ENCODE assay signal across 20 cellular contexts in genomic region chr18:22999212-22999611, GRCh38.
DNase-seq lines count a peak whose midpoint lies in the region; ATAC-seq, FAIRE-seq and TF ChIP-seq lines count a peak whose summit lies in the region.
"Had no signal": no experiment of that assay in that cellular context is flagged by ENCODE, and none has a peak within 500 bp of the region (broad histone marks: within the 10 kb centered on the region; RNA-seq: fewer than 3 reads in every experiment).

No MANE protein-coding gene starts in this region.

- no peak overlapping the region for H3K9ac ChIP-seq in astrocyte (ENCODE audit: low read length)
- H3K9ac ChIP-seq: BLaER1 had no signal

- H3K36me3 Mint-ChIP-seq in HFFc6 (ENCODE audit: low read depth) (no peaks in the 10 kb centered on the region), astrocyte (ENCODE audit: low read depth, unreplicated experiment) (no peaks in the 10 kb centered on the region), progenitor cell of endocrine pancreas (ENCODE audit: insufficient read depth) (peaks cover 32% of the 10 kb centered on the region)

- H3K9me3 Mint-ChIP-seq in HFFc6: no peaks in the 10 kb centered on the region
- no peaks in the 10 kb centered on the region for H3K9me3 Mint-ChIP-seq in astrocyte (ENCODE audit: unreplicated experiment)
- H3K9me3 Mint-ChIP-seq in progenitor cell of endocrine pancreas (ENCODE audit: low read depth): no peaks in the 10 kb centered on the region
- H3K9me3 Mint-ChIP-seq: activated naive CD8-positive, alpha-beta T cell treated with anti-CD3 and anti-CD28 coated beads, Interleukin-2, amount 50 U/mL, for 24 hours; natural killer cell treated with Interleukin-12 subunit alpha and Interleukin-12 subunit beta and Interleukin-15 and Interleukin-18, amount 100 ng/mL, for 72 hours had no signal

- no peaks in the 10 kb centered on the region for H3K4me1 ChIP-seq in astrocyte (ENCODE audit: insufficient read depth, low read length)
- no peaks in the 10 kb centered on the region for H3K4me1 ChIP-seq in hepatocyte (ENCODE audit: insufficient read depth)
- H3K4me1 ChIP-seq: BLaER1, foreskin keratinocyte, lower lobe of right lung, psoas muscle, suprapubic skin had no signal

- intact Hi-C loops in sciatic nerve (cut with DNase I): no loop called here

- WGBS in hepatocyte (ENCODE audit: low lambda C conversion rate, missing lambda C conversion rate): 92% methylated on average over 1 of the region's 1 CpG

- DNase-seq in HFFc6: peak; percentile 2
- DNase-seq in astrocyte (ENCODE audit: low read depth): peak; percentile 71
- DNase-seq in hepatocyte (ENCODE audit: low spot score): no peak
- no peak for DNase-seq in progenitor cell of endocrine pancreas (ENCODE audit: low spot score, unreplicated experiment)
- no peak for DNase-seq in stimulated activated CD4-positive, alpha-beta T cell treated with anti-CD3 and anti-CD28 coated beads, Interleukin-15, amount 100 ng/mL, for 24 hours
- no peak for DNase-seq in hypothalamus (lab: John Stamatoyannopoulos, UW)
- no peak for DNase-seq in sciatic nerve (ENCODE audit: low spot score)
- DNase-seq: activated naive CD8-positive, alpha-beta T cell treated with anti-CD3 and anti-CD28 coated beads, Interleukin-2, amount 50 U/mL, for 24 hours; foreskin keratinocyte; lower lobe of right lung; NCI-H1436 treated with DMSO at 0.1 percent for 48 hours; psoas muscle; RPMI8226 had no signal

- ATAC-seq in sciatic nerve: no peak
- ATAC-seq: activated naive CD8-positive, alpha-beta T cell treated with anti-CD3 and anti-CD28 coated beads, Interleukin-2, amount 50 U/mL, for 24 hours; foreskin keratinocyte; lower lobe of right lung; natural killer cell treated with Interleukin-12 subunit alpha and Interleukin-12 subunit beta and Interleukin-15 and Interleukin-18, amount 100 ng/mL, for 72 hours; psoas muscle had no signal

- H3K4me3 ChIP-seq in astrocyte (ENCODE audit: insufficient read depth, low read depth, low read length): no peak overlapping the region
- no peak overlapping the region for H3K4me3 ChIP-seq in hepatocyte
- H3K4me3 ChIP-seq: BLaER1, lower lobe of right lung, psoas muscle, suprapubic skin had no signal

- H3K4me3 Mint-ChIP-seq in HFFc6 (no peak overlapping the region), astrocyte (ENCODE audit: unreplicated experiment) (no peak overlapping the region), progenitor cell of endocrine pancreas (ENCODE audit: low read depth) (no peak overlapping the region)
- H3K4me3 Mint-ChIP-seq: activated naive CD8-positive, alpha-beta T cell treated with anti-CD3 and anti-CD28 coated beads, Interleukin-2, amount 50 U/mL, for 24 hours; natural killer cell treated with Interleukin-12 subunit alpha and Interleukin-12 subunit beta and Interleukin-15 and Interleukin-18, amount 100 ng/mL, for 72 hours had no signal

- FAIRE-seq in astrocyte (lab: Jason Lieb, UNC): no peak
- FAIRE-seq: endometrium, G401.6, GM12891, HTR-8/SVneo had no signal

- H3K27me3 Mint-ChIP-seq in HFFc6 (ENCODE audit: insufficient read depth) (no peaks in the 10 kb centered on the region), astrocyte (ENCODE audit: low read depth, unreplicated experiment) (no peaks in the 10 kb centered on the region), progenitor cell of endocrine pancreas (no peaks in the 10 kb centered on the region)
- H3K27me3 Mint-ChIP-seq: activated naive CD8-positive, alpha-beta T cell treated with anti-CD3 and anti-CD28 coated beads, Interleukin-2, amount 50 U/mL, for 24 hours; natural killer cell treated with Interleukin-12 subunit alpha and Interleukin-12 subunit beta and Interleukin-15 and Interleukin-18, amount 100 ng/mL, for 72 hours had no signal

- H3K27ac ChIP-seq in astrocyte (ENCODE audit: low read depth, low read length) (peak overlapping the region; percentile 18), hepatocyte (peak overlapping the region; percentile 4)
- H3K27ac ChIP-seq: BLaER1, foreskin keratinocyte, lower lobe of right lung, psoas muscle, suprapubic skin had no signal

- H3K27ac Mint-ChIP-seq in HFFc6: peak overlapping the region; percentile 47; the same call in 1 of the 2 replicates
- no peak overlapping the region for H3K27ac Mint-ChIP-seq in astrocyte (ENCODE audit: unreplicated experiment)
- H3K27ac Mint-ChIP-seq in progenitor cell of endocrine pancreas: peak overlapping the region; percentile 47
- H3K27ac Mint-ChIP-seq: activated naive CD8-positive, alpha-beta T cell treated with anti-CD3 and anti-CD28 coated beads, Interleukin-2, amount 50 U/mL, for 24 hours; natural killer cell treated with Interleukin-12 subunit alpha and Interleukin-12 subunit beta and Interleukin-15 and Interleukin-18, amount 100 ng/mL, for 72 hours had no signal

- no peaks in the 10 kb centered on the region for H4K20me1 ChIP-seq in astrocyte (ENCODE audit: insufficient read depth, low read length)
- no peaks in the 10 kb centered on the region for H4K20me1 ChIP-seq in hepatocyte (ENCODE audit: insufficient read depth, poor library complexity, severe bottlenecking)
- H4K20me1 ChIP-seq: BLaER1 had no signal

- H3K79me2 ChIP-seq in astrocyte (ENCODE audit: insufficient read depth, low read length) (no peaks in the 10 kb centered on the region), hepatocyte (no peaks in the 10 kb centered on the region)

- H3K36me3 ChIP-seq in astrocyte (ENCODE audit: insufficient read depth, low read length) (peaks cover under 1% of the 10 kb centered on the region), hepatocyte (replicated peaks; ENCODE audit: insufficient read depth, low read depth) (no peaks in the 10 kb centered on the region)

- H3K4me1 Mint-ChIP-seq in HFFc6 (ENCODE audit: low read depth) (peaks cover 11% of the 10 kb centered on the region), astrocyte (ENCODE audit: low read depth, unreplicated experiment) (peaks cover 8% of the 10 kb centered on the region), progenitor cell of endocrine pancreas (ENCODE audit: low read depth) (peaks cover 12% of the 10 kb centered on the region)
- H3K4me1 Mint-ChIP-seq: activated naive CD8-positive, alpha-beta T cell treated with anti-CD3 and anti-CD28 coated beads, Interleukin-2, amount 50 U/mL, for 24 hours had no signal

- H3K27me3 ChIP-seq in astrocyte (ENCODE audit: insufficient read depth, low read length) (no peaks in the 10 kb centered on the region), hepatocyte (no peaks in the 10 kb centered on the region)
- H3K27me3 ChIP-seq: BLaER1, foreskin keratinocyte, suprapubic skin had no signal

- H3K9me3 ChIP-seq in astrocyte (ENCODE audit: insufficient read depth, low read depth, low read length) (no peaks in the 10 kb centered on the region), hepatocyte (ENCODE audit: low read depth) (no peaks in the 10 kb centered on the region)
- H3K9me3 ChIP-seq: BLaER1, lower lobe of right lung, psoas muscle, suprapubic skin had no signal

- TF ChIP-seq CTCF in HFFc6 (IDR thresholded peaks at IDR 0.05): no peak
- TF ChIP-seq CTCF in astrocyte (IDR thresholded peaks at IDR 0.05; ENCODE audit: insufficient read depth, low read depth, low read length): no peak
- TF ChIP-seq CTCF in hepatocyte (IDR thresholded peaks at IDR 0.05; ENCODE audit: poor library complexity): no peak
- no peak for TF ChIP-seq CTCF in progenitor cell of endocrine pancreas (IDR thresholded peaks at IDR 0.05; ENCODE audit: unreplicated experiment)

- no peak overlapping the region for H3K4me2 ChIP-seq in astrocyte (ENCODE audit: low read length)
- H3K4me2 ChIP-seq in hepatocyte: no peak overlapping the region
- H3K4me2 ChIP-seq: BLaER1 had no signal

- H2AFZ ChIP-seq in astrocyte (ENCODE audit: low read depth, low read length) (no peak overlapping the region), hepatocyte (no peak overlapping the region)

- no peaks in the 10 kb centered on the region for H3K9me2 ChIP-seq in hepatocyte (replicated peaks; ENCODE audit: insufficient read depth)

Comparison
In these comparisons a context has a peak if more than half of its experiments do, and no peak if none do; other contexts are left out.
1. DNase-seq: peak in HFFc6 (single experiment) and astrocyte (single experiment); none in hepatocyte (single experiment), progenitor cell of endocrine pancreas (single experiment), stimulated activated CD4-positive, alpha-beta T cell treated with anti-CD3 and anti-CD28 coated beads, Interleukin-15, amount 100 ng/mL, for 24 hours (single experiment), hypothalamus (0 of 51) and sciatic nerve (single experiment).